Comparison of ENCODE assay signal across 23 cellular contexts in the genomic region with DNA sequence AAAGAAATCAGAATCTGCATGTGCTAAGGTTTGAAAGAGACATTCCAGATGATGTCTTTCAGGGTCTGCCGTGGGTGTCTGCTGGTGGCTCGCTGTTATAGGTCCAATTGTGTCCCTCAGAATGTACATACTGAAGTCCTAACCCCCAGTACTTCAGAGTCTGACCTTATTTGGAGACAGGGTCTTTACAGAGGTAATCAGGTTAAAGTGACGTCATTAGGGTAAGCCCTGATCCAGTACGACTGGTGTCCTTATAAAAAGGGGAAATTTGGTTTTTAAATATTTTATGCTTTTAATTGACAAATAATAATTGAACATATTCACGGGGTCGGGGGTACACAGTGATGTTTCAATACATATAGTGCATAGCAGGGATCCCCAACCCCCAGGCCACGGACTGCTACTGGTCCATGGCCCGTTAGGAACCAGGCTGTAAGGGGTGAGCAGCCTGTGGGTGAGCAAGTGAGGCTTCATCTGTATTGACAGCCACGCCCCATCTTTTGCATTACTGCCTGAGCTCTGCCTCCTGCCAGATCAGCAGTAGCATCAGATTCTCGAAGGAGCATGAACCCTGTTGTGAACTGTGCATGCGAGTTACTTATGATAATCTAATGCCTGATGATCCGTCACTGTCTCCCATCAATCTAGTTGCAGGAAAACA. TPM values are rescaled to one million over a fixed set of nuclear protein-coding genes. Genes with fewer than 3 reads are reported as not detected.
DNase-seq lines count a peak whose midpoint lies in the region; ATAC-seq, FAIRE-seq and TF ChIP-seq lines count a peak whose summit lies in the region.
"Had no signal": no experiment of that assay in that cellular context is flagged by ENCODE, and none has a peak within 500 bp of the region (broad histone marks: within the 10 kb centered on the region; RNA-seq: fewer than 3 reads in every experiment).

No MANE protein-coding gene starts in this region.

- in situ Hi-C loops in HepG2 (cut with HindIII; ENCODE audit: extremely low pct_ligation_motif_present, low pct_unique_long_range_greater_than_20kb) (no loop called here), K562 (cut with MboI) (no loop called here)

- TF ChIP-seq POLR2A in HepG2 (IDR thresholded peaks at IDR 0.05; ENCODE audit: insufficient read depth in 1 of 2, low read depth in 2 of 2, low read length in 2 of 2) (no peak), right lobe of liver (IDR thresholded peaks at IDR 0.05) (no peak), K562 (conservative IDR thresholded peaks at IDR 0.05) (no peak)

- no peak overlapping the region for H3K4me2 ChIP-seq in HepG2 (ENCODE audit: low read depth, low read length)
- H3K4me2 ChIP-seq in K562 (ENCODE audit: insufficient read depth, low read length), result no peak overlapping the region
- no peak overlapping the region for H3K4me2 ChIP-seq in mesendoderm (ENCODE audit: low read length)
- no peak overlapping the region for H3K4me2 ChIP-seq in smooth muscle cell
- no peak overlapping the region for H3K4me2 ChIP-seq in osteoblast (ENCODE audit: insufficient read depth, low read length)

- H3K79me2 ChIP-seq in HepG2 (ENCODE audit: insufficient read depth, low read length), result no peaks in the 10 kb centered on the region
- H3K79me2 ChIP-seq in K562 (ENCODE audit: control insufficient read depth, insufficient read depth, low read length), result no peaks in the 10 kb centered on the region
- no peaks in the 10 kb centered on the region for H3K79me2 ChIP-seq in mesendoderm (ENCODE audit: control insufficient read depth, insufficient read depth, low read length)
- H3K79me2 ChIP-seq in smooth muscle cell (ENCODE audit: low read depth), result no peaks in the 10 kb centered on the region
- no peaks in the 10 kb centered on the region for H3K79me2 ChIP-seq in osteoblast (ENCODE audit: insufficient read depth, low read length)

- DNase-seq in HepG2 (ENCODE audit: low spot score) (no peak), right lobe of liver (no peak), K562 (ENCODE audit: extremely low read depth in 1 of 4, low spot score in 3 of 4) (no peak), mesendoderm (no peak), smooth muscle cell (lab: John Stamatoyannopoulos, UW; ENCODE audit: unreplicated experiment) (no peak), NCI-H524 treated with DMSO at 0.1 percent for 48 hours (lab: John Stamatoyannopoulos, UW) (no peak), osteoblast (ENCODE audit: insufficient read length, low spot score, missing footprints) (no peak)
- DNase-seq: Calu3, DMS79 treated with DMSO at 0.1 percent for 48 hours, GF-D8, H7, Kasumi-1, NCI-H1092 treated with DMSO at 0.1 percent for 48 hours, NCI-H1436, NCI-H187, NCI-H2081 treated with DMSO at 0.1 percent for 48 hours, NCI-H2171, NCI-H226, NCI-H510A had no signal

- H3K27me3 ChIP-seq in HepG2 (ENCODE audit: control insufficient read depth in 1 of 2, insufficient read depth in 2 of 2, low read length in 2 of 2), result peaks cover 3 to 64% of the 10 kb centered on the region in 2 experiments; a peak in 4 of 5 replicates
- no peaks in the 10 kb centered on the region for H3K27me3 ChIP-seq in right lobe of liver
- H3K27me3 ChIP-seq in K562 (ENCODE audit: control insufficient read depth in 2 of 2, insufficient read depth in 2 of 2, low read length in 2 of 2), result peaks cover 57 to 88% of the 10 kb centered on the region in 2 experiments
- H3K27me3 ChIP-seq in mesendoderm (ENCODE audit: insufficient read depth, low read length, poor library complexity), result no peaks in the 10 kb centered on the region
- no peaks in the 10 kb centered on the region for H3K27me3 ChIP-seq in smooth muscle cell (ENCODE audit: low read depth)
- H3K27me3 ChIP-seq in osteoblast (ENCODE audit: insufficient read depth, low read length), result no peaks in the 10 kb centered on the region

- POLR2A ChIA-PET in HepG2 (lab: Yijun Ruan, JAX) (no interaction called here), K562 (lab: Yijun Ruan, JAX) (interaction anchor here (0.6 to 1.1 kb wide), 2 partner anchors 8 to 79 kb away, joined by 3 read pairs; no protein-coding TSS in a partner anchor)

- H3K27ac ChIP-seq in HepG2 (ENCODE audit: extremely low read length, insufficient read depth, low read length) (no peak overlapping the region), right lobe of liver (no peak overlapping the region), K562 (ENCODE audit: extremely low read depth, low read depth, low read length) (no peak overlapping the region), mesendoderm (ENCODE audit: low read depth, low read length) (no peak overlapping the region), smooth muscle cell (ENCODE audit: low read depth) (peak overlapping the region; percentile 81), osteoblast (ENCODE audit: low read depth, low read length) (no peak overlapping the region)

- TF ChIP-seq CTCF in HepG2 (CRISPR knock-in tag; IDR thresholded peaks at IDR 0.05) (no peak), right lobe of liver (IDR thresholded peaks at IDR 0.05) (no peak), K562 (IDR thresholded peaks at IDR 0.05 in 2 of 3, conservative IDR thresholded peaks at IDR 0.05 in 1 of 3; ENCODE audit: insufficient read depth in 2 of 3, low read depth in 1 of 3, low read length in 3 of 3) (no peak), smooth muscle cell (IDR thresholded peaks at IDR 0.05; ENCODE audit: borderline replicate concordance, insufficient read depth, poor library complexity, severe bottlenecking) (no peak), osteoblast (IDR thresholded peaks at IDR 0.05; ENCODE audit: extremely low read depth, low read depth, low read length) (no peak)

- no peaks in the 10 kb centered on the region for H3F3A ChIP-seq in smooth muscle cell (ENCODE audit: low read depth)

- H3K9me3 ChIP-seq in HepG2 (ENCODE audit: low read length) (no peaks in the 10 kb centered on the region), right lobe of liver (no peaks in the 10 kb centered on the region), K562 (replicated peaks; ENCODE audit: control insufficient read depth, insufficient read depth, low read depth, low read length) (no peaks in the 10 kb centered on the region), smooth muscle cell (replicated peaks; ENCODE audit: low read depth) (no peaks in the 10 kb centered on the region), osteoblast (ENCODE audit: low read depth, low read length) (peaks cover 2% of the 10 kb centered on the region)

- CTCF ChIA-PET in HepG2 (lab: Yijun Ruan, JAX; ENCODE audit: low intra/inter-chr PET ratio, low total read pairs), result no interaction called here
- CTCF ChIA-PET in K562 (lab: Yijun Ruan, JAX; ENCODE audit: low intra/inter-chr PET ratio), result no interaction called here

- no TSS peak for BruUV-seq in HepG2 (replicated peaks; lab: Mats Ljungman, UMichigan)
- BruUV-seq in K562 (replicated peaks; lab: Mats Ljungman, UMichigan), result no TSS peak

- no peaks in the 10 kb centered on the region for H3K9me1 ChIP-seq in K562 (ENCODE audit: control insufficient read depth, insufficient read depth, low read length)

- no peak overlapping the region for H3K4me3 ChIP-seq in HepG2 (replicated peaks in 1 of 3; ENCODE audit: insufficient read depth in 1 of 3, low read depth in 2 of 3, low read length in 3 of 3)
- no peak overlapping the region for H3K4me3 ChIP-seq in right lobe of liver
- H3K4me3 ChIP-seq in K562, result no peak overlapping the region
- no peak overlapping the region for H3K4me3 ChIP-seq in mesendoderm (ENCODE audit: low read length)
- H3K4me3 ChIP-seq in smooth muscle cell, result no peak overlapping the region
- no peak overlapping the region for H3K4me3 ChIP-seq in osteoblast (ENCODE audit: insufficient read depth, low read length)

- peaks cover 14% of the 10 kb centered on the region; the same call in 1 of the 2 replicates for H3K4me1 ChIP-seq in HepG2 (ENCODE audit: insufficient read depth, low read length)
- H3K4me1 ChIP-seq in right lobe of liver, result no peaks in the 10 kb centered on the region
- no peaks in the 10 kb centered on the region for H3K4me1 ChIP-seq in K562 (replicated peaks in 1 of 2; ENCODE audit: control insufficient read depth in 2 of 2, insufficient read depth in 2 of 2, low read length in 2 of 2)
- peaks cover 14% of the 10 kb centered on the region for H3K4me1 ChIP-seq in mesendoderm (ENCODE audit: control insufficient read depth, low read depth, low read length)
- peaks cover 4% of the 10 kb centered on the region for H3K4me1 ChIP-seq in smooth muscle cell (ENCODE audit: low read depth)
- H3K4me1 ChIP-seq in osteoblast (ENCODE audit: insufficient read depth, low read length), result peaks cover 6% of the 10 kb centered on the region

- WGBS in HepG2 (ENCODE audit: low lambda C conversion rate), result 30% methylated on average over 11 of the region's 12 CpGs
- WGBS in right lobe of liver (ENCODE audit: insufficient coverage, low coverage, low lambda C conversion rate, missing lambda C conversion rate), result 59% methylated on average over 8 of the region's 12 CpGs
- WGBS in K562 (ENCODE audit: insufficient coverage, low coverage, missing lambda C conversion rate), result 1% methylated on average over 12 of the region's 12 CpGs
- WGBS in mesendoderm (ENCODE audit: extremely low coverage, insufficient coverage, low lambda C conversion rate), result no CpG with 5 or more reads among the region's 12 CpGs
- 88% methylated on average over 12 of the region's 12 CpGs for WGBS in smooth muscle cell (ENCODE audit: low lambda C conversion rate)

- no peak for FAIRE-seq in HepG2 (lab: Jason Lieb, UNC)
- no peak for FAIRE-seq in K562 (lab: Jason Lieb, UNC)
- FAIRE-seq: GM12892, GM19239 had no signal

- TF ChIP-seq RAD21 in HepG2 (CRISPR knock-in tag; IDR thresholded peaks at IDR 0.05) (no peak), K562 (CRISPR knock-in tag; conservative IDR thresholded peaks at IDR 0.05 in 1 of 2, IDR thresholded peaks at IDR 0.05 in 1 of 2) (no peak)

- H3K18ac ChIP-seq in mesendoderm (ENCODE audit: low read length), result peak overlapping the region; percentile 53

- no peak overlapping the region for H2BK120ac ChIP-seq in mesendoderm (ENCODE audit: low read depth, low read length)

- H3K56ac ChIP-seq in mesendoderm (ENCODE audit: low read length), result peak overlapping the region; percentile 13

- no peak overlapping the region for H2BK15ac ChIP-seq in mesendoderm (replicated peaks; ENCODE audit: low read depth)

- H2BK5ac ChIP-seq in mesendoderm (ENCODE audit: low read length), result no peak overlapping the region

- H4K5ac ChIP-seq in mesendoderm (ENCODE audit: low read length), result no peak overlapping the region

- no peak overlapping the region for H4K8ac ChIP-seq in mesendoderm (ENCODE audit: low read depth, low read length)

- H2AFZ ChIP-seq in HepG2 (ENCODE audit: low read length) (no peak overlapping the region), K562 (ENCODE audit: low read depth, low read length) (no peak overlapping the region), smooth muscle cell (ENCODE audit: low read depth) (no peak overlapping the region), osteoblast (ENCODE audit: low read length) (no peak overlapping the region)

- no peaks in the 10 kb centered on the region for H4K20me1 ChIP-seq in HepG2 (ENCODE audit: insufficient read depth, low read length)
- H4K20me1 ChIP-seq in K562 (replicated peaks; ENCODE audit: control insufficient read depth, insufficient read depth, low read length), result no peaks in the 10 kb centered on the region
- H4K20me1 ChIP-seq in smooth muscle cell (ENCODE audit: low read depth), result no peaks in the 10 kb centered on the region
- no peaks in the 10 kb centered on the region for H4K20me1 ChIP-seq in osteoblast (ENCODE audit: insufficient read depth, low read length)

- H3K9ac ChIP-seq in HepG2 (ENCODE audit: insufficient read depth, low read depth, low read length) (no peak overlapping the region), K562 (ENCODE audit: insufficient read depth in 1 of 2, low read depth in 2 of 2, low read length in 2 of 2) (no peak overlapping the region), mesendoderm (ENCODE audit: low read length) (no peak overlapping the region), smooth muscle cell (ENCODE audit: low read depth) (peak overlapping the region; percentile 54)

- H3K36me3 ChIP-seq in HepG2 (replicated peaks in 1 of 2; ENCODE audit: control insufficient read depth in 1 of 2, insufficient read depth in 2 of 2, low read length in 2 of 2), result no peaks in the 10 kb centered on the region
- no peaks in the 10 kb centered on the region for H3K36me3 ChIP-seq in right lobe of liver
- H3K36me3 ChIP-seq in K562 (ENCODE audit: control insufficient read depth, insufficient read depth, low read length), result no peaks in the 10 kb centered on the region
- no peaks in the 10 kb centered on the region for H3K36me3 ChIP-seq in mesendoderm (ENCODE audit: control insufficient read depth, insufficient read depth, low read length)
- H3K36me3 ChIP-seq in smooth muscle cell (ENCODE audit: low read depth), result no peaks in the 10 kb centered on the region
- H3K36me3 ChIP-seq in osteoblast (ENCODE audit: insufficient read depth, low read length), result no peaks in the 10 kb centered on the region

- ATAC-seq in HepG2 (no peak), right lobe of liver (no peak), K562 (no peak; the same call in 2 of the 3 replicates), GM18498 (IDR thresholded peaks at IDR 0.05; ENCODE audit: unreplicated experiment) (no peak)
- ATAC-seq: SK-N-SH treated with all-trans-retinoic acid at 6 μM for 48 hours had no signal

- no peak for TF ChIP-seq EP300 in HepG2 (IDR thresholded peaks at IDR 0.05; ENCODE audit: low read depth in 2 of 2, low read length in 2 of 2)
- no peak for TF ChIP-seq EP300 in HepG2 (CRISPR knock-in tag; IDR thresholded peaks at IDR 0.05; ENCODE audit: borderline replicate concordance)
- TF ChIP-seq EP300 in K562 (IDR thresholded peaks at IDR 0.05; ENCODE audit: low read length), result no peak

- intact Hi-C loops in HepG2 (cut with micrococcal nuclease; ENCODE audit: unreplicated experiment), result no loop called here
- intact Hi-C loops in right lobe of liver (cut with DNase I), result no loop called here
- intact Hi-C loops in K562 (cut with micrococcal nuclease), result no loop called here

- no peaks in the 10 kb centered on the region for H3K79me1 ChIP-seq in mesendoderm (ENCODE audit: low read length)

- H3K23ac ChIP-seq in mesendoderm (ENCODE audit: low read length), result no peak overlapping the region

- no peak overlapping the region for H3K4ac ChIP-seq in mesendoderm (ENCODE audit: low read depth, low read length)

- H2AK5ac ChIP-seq in mesendoderm (ENCODE audit: low read length), result no peak overlapping the region

RNA-seq across cellular contexts. Expression of a gene that starts 33.2 kb away (rescaled TPM):
- total RNA-seq in HepG2 (2016; rRNA removed; fragmentation: Illumina TruSeq; extraction: Trizol), result 14.4 and 17.5 TPM in 2 replicates
- total RNA-seq in HepG2 (2016; cell fraction: cytosol; rRNA removed; fragmentation: Illumina TruSeq; extraction: Trizol; ENCODE audit: low read depth), result 5.9 and 6.8 TPM in 2 replicates
- total RNA-seq in HepG2 (2016; cell fraction: insoluble cytoplasmic fraction; rRNA removed; fragmentation: Illumina TruSeq; extraction: Trizol), result 11.7 and 17.5 TPM in 2 replicates
- total RNA-seq in HepG2 (2016; cell fraction: membrane; rRNA removed; fragmentation: Illumina TruSeq; extraction: Trizol), result 9.8 and 11.5 TPM in 2 replicates
- 33.2 and 38.2 TPM in 2 replicates for total RNA-seq in HepG2 (2016; cell fraction: nucleus; rRNA removed; fragmentation: Illumina TruSeq; extraction: Trizol)
- polyA plus RNA-seq in HepG2 (2011; rRNA removed), result 11.8 and 17.3 TPM in 2 replicates
- 15.4 and 19.5 TPM in 2 replicates for polyA plus RNA-seq in HepG2 (2011; cell fraction: cytosol; rRNA removed)
- 54.1 and 61.7 TPM in 2 replicates for polyA plus RNA-seq in HepG2 (2011; cell fraction: nucleus; rRNA removed)
- 25.2 and 36.8 TPM in 2 replicates for polyA plus RNA-seq in HepG2 (2012)
- 2.0 and 2.2 TPM in 2 replicates for polyA plus RNA-seq in HepG2 (2016; cell fraction: cytosol; fragmentation: Illumina TruSeq; extraction: Trizol; ENCODE audit: low read depth)
- 12.7 and 15.3 TPM in 2 replicates for polyA plus RNA-seq in HepG2 (2016; cell fraction: insoluble cytoplasmic fraction; fragmentation: Illumina TruSeq; extraction: Trizol; ENCODE audit: low read depth)
- 5.3 and 6.1 TPM in 2 replicates for polyA plus RNA-seq in HepG2 (2016; cell fraction: membrane; fragmentation: Illumina TruSeq; extraction: Trizol; ENCODE audit: low read depth)
- polyA plus RNA-seq in HepG2 (2016; cell fraction: nucleus; fragmentation: Illumina TruSeq; extraction: Trizol; ENCODE audit: insufficient read depth, low read depth), result 42.3 and 52.5 TPM in 2 replicates
- polyA minus RNA-seq in HepG2 (2011; rRNA and poly(A)+ RNA removed; ENCODE audit: low replicate concordance), result 1.4 and 75.8 TPM in 2 replicates
- 30.2 and 44.5 TPM in 2 replicates for polyA minus RNA-seq in HepG2 (2011; cell fraction: cytosol; rRNA and poly(A)+ RNA removed)
- 77.3 and 90.4 TPM in 2 replicates for polyA minus RNA-seq in HepG2 (2011; cell fraction: nucleus; rRNA and poly(A)+ RNA removed)
- total RNA-seq in right lobe of liver, result 10 to 100 TPM; 11.7 to 27.6 (median 16.3) TPM
- 37.5 and 58.5 TPM in 2 replicates for total RNA-seq in K562 (2011; cell fraction: chromatin; rRNA removed; ENCODE audit: low replicate concordance)
- total RNA-seq in K562 (2011; cell fraction: nucleolus; rRNA removed), result 38.7 and 44.9 TPM in 2 replicates
- total RNA-seq in K562 (2011; cell fraction: nucleoplasm; rRNA removed), result 41.6 and 49.3 TPM in 2 replicates
- 4.0 TPM in 2 replicates for total RNA-seq in K562 (2014; rRNA removed)
- 1.6 and 1.9 TPM in 2 replicates for total RNA-seq in K562 (2014; rRNA removed; fragmentation: Illumina TruSeq; extraction: Trizol)
- 1.1 and 1.2 TPM in 2 replicates for total RNA-seq in K562 (2015; rRNA removed; fragmentation: Illumina TruSeq; extraction: Trizol)
- 7.3 and 8.7 TPM in 2 replicates for total RNA-seq in K562 (2021)
- polyA plus RNA-seq in K562 (2011; rRNA removed), result 2.1 and 3.2 TPM in 2 replicates
- polyA plus RNA-seq in K562 (2011; cell fraction: cytosol; rRNA removed), result 3.3 and 3.5 TPM in 2 replicates
- 7.3 and 12.9 TPM in 2 replicates for polyA plus RNA-seq in K562 (2011; cell fraction: nucleus; rRNA removed)
- polyA plus RNA-seq in K562 (2012), result 3.6 and 8.0 TPM in 2 replicates
- polyA plus RNA-seq in K562 (2014; fragmentation: Illumina TruSeq; extraction: Trizol), result 4.1 and 5.4 TPM in 2 replicates
- under 1 TPM; 0.30 to 0.32 TPM for polyA plus RNA-seq in K562 (2014; fragmentation: Nextera tagmentation; extraction: Ambion mirVana)
- polyA plus RNA-seq in K562 (2014; rRNA removed), result 2.5 and 4.7 TPM in 2 replicates
- 6.7 and 10.2 TPM in 2 replicates for polyA minus RNA-seq in K562 (2011; rRNA and poly(A)+ RNA removed)
- 5.6 and 7.4 TPM in 2 replicates for polyA minus RNA-seq in K562 (2011; cell fraction: cytosol; rRNA and poly(A)+ RNA removed)
- 13.2 and 15.6 TPM in 2 replicates for polyA minus RNA-seq in K562 (2011; cell fraction: nucleus; rRNA and poly(A)+ RNA removed)
- 7.9 TPM for polyA plus RNA-seq in mesendoderm (2013, experiment 1 of 2)
- 8.4 TPM for polyA plus RNA-seq in mesendoderm (2013, experiment 2 of 2)
- 3.6 and 3.8 TPM in 2 replicates for total RNA-seq in smooth muscle cell
- polyA plus RNA-seq in smooth muscle cell, result 1.6 and 2.7 TPM in 2 replicates
- 16.2 and 18.1 TPM in 2 replicates for total RNA-seq in osteoblast
